In genomic region chr6:41654433-41655020, GRCh38 we compare ENCODE assay signal across 18 cellular contexts. TPM values are rescaled to one million over a fixed set of nuclear protein-coding genes. Genes with fewer than 3 reads are reported as not detected.
A peak's percentile ranks its signal among the peaks of the same experiment; 100 is the strongest.
DNase-seq lines count a peak whose midpoint lies in the region; ATAC-seq and TF ChIP-seq lines count a peak whose summit lies in the region.
"Had no signal": no experiment of that assay in that cellular context is flagged by ENCODE, and none has a peak within 500 bp of the region (broad histone marks: within the 10 kb centered on the region; RNA-seq: fewer than 3 reads in every experiment).

No MANE protein-coding gene starts in this region.

- H2BK120ac ChIP-seq in neuronal stem cell (ENCODE audit: low read depth, low read length) = no peak overlapping the region

- no peak overlapping the region for H2BK12ac ChIP-seq in neuronal stem cell (ENCODE audit: low read length)

- WGBS in neuronal stem cell (ENCODE audit: extremely low coverage in 2 of 2, insufficient read length in 2 of 2, insufficient replicate concordance in 1 of 2), 2 donors = no CpG with 5 or more reads among the region's 8 CpGs

- H3K23ac ChIP-seq in neuronal stem cell (ENCODE audit: low read depth, low read length, poor library complexity) = peak overlapping the region; percentile 38

- H3K4me3 Mint-ChIP-seq in endothelial cell (ENCODE audit: unreplicated experiment) = no peak overlapping the region
- H3K4me3 Mint-ChIP-seq: CD4-positive, alpha-beta T cell had no signal

- peaks cover 56% of the 10 kb centered on the region for H3K36me3 ChIP-seq in A673 (ENCODE audit: insufficient read depth, low read length, poor library complexity, severe bottlenecking)
- H3K36me3 ChIP-seq in neuronal stem cell (replicated peaks in 1 of 2; ENCODE audit: control insufficient read depth in 2 of 2, insufficient read depth in 2 of 2, low read length in 2 of 2) = peaks cover 21 to 43% of the 10 kb centered on the region in 2 donors
- peaks cover 38% of the 10 kb centered on the region for H3K36me3 ChIP-seq in WERI-Rb-1
- H3K36me3 ChIP-seq: SJSA1 had no signal

- peaks cover 20% of the 10 kb centered on the region for H3K36me3 Mint-ChIP-seq in endothelial cell (ENCODE audit: low read depth, unreplicated experiment)

- H4K91ac ChIP-seq in neuronal stem cell (ENCODE audit: low read depth, low read length, poor library complexity) = no peak overlapping the region

- no peak overlapping the region for H3K4ac ChIP-seq in neuronal stem cell (ENCODE audit: low read length)

- peaks cover 53% of the 10 kb centered on the region for H3K4me1 Mint-ChIP-seq in endothelial cell (ENCODE audit: unreplicated experiment)

- H3K27me3 ChIP-seq in A673 (replicated peaks; ENCODE audit: insufficient read depth, low read depth, low read length, poor library complexity) (no peaks in the 10 kb centered on the region), neuronal stem cell (ENCODE audit: control insufficient read depth in 3 of 3, insufficient read depth in 3 of 3, low read depth in 1 of 3, low read length in 3 of 3) (no peaks in the 10 kb centered on the region), WERI-Rb-1 (ENCODE audit: insufficient read depth, low read depth, severe bottlenecking) (no peaks in the 10 kb centered on the region)
- H3K27me3 ChIP-seq: SJSA1 had no signal

- H2BK15ac ChIP-seq in neuronal stem cell (ENCODE audit: low read length) = no peak overlapping the region

- POLR2A ChIA-PET in A673 (lab: Charles Lee; ENCODE audit: low non-redundant PET) = no interaction called here

- peaks cover 12% of the 10 kb centered on the region for H3K27me3 Mint-ChIP-seq in endothelial cell (ENCODE audit: unreplicated experiment)

- H3K9me3 Mint-ChIP-seq in endothelial cell (ENCODE audit: unreplicated experiment) = no peaks in the 10 kb centered on the region
- H3K9me3 Mint-ChIP-seq: CD4-positive, alpha-beta T cell had no signal

- H3K79me1 ChIP-seq in neuronal stem cell (ENCODE audit: low read depth, low read length) = peaks cover 6% of the 10 kb centered on the region

- BruUV-seq in A673 (replicated peaks; lab: Mats Ljungman, UMichigan) = no TSS peak

- H3K27ac ChIP-seq in A673 (ENCODE audit: low read depth, low read length, poor library complexity, severe bottlenecking) = peak overlapping the region; percentile 68
- H3K27ac ChIP-seq in neuronal stem cell (replicated peaks; ENCODE audit: low read length) = no peak overlapping the region
- H3K27ac ChIP-seq in WERI-Rb-1 = no peak overlapping the region
- H3K27ac ChIP-seq: A549, SJSA1 had no signal

- ATAC-seq in HG02981 (IDR thresholded peaks at IDR 0.05; ENCODE audit: unreplicated experiment) = no peak
- ATAC-seq: A549 had no signal

- H3K4me2 ChIP-seq in neuronal stem cell (ENCODE audit: insufficient read depth, low read length, poor library complexity, severe bottlenecking) = no peak overlapping the region
- H3K4me2 ChIP-seq: A549 had no signal

- TF ChIP-seq CTCF in A673 (conservative IDR thresholded peaks at IDR 0.05; ENCODE audit: low read depth, low read length) (no peak), endothelial cell (IDR thresholded peaks at IDR 0.05; ENCODE audit: unreplicated experiment) (no peak), WERI-Rb-1 (IDR thresholded peaks at IDR 0.05; ENCODE audit: low read depth, low read length) (no peak)

- intact Hi-C loops in A673 (cut with micrococcal nuclease; ENCODE audit: unreplicated experiment) = no loop called here

- no peak overlapping the region for H3K18ac ChIP-seq in neuronal stem cell (ENCODE audit: low read length)

- no peak overlapping the region for H4K8ac ChIP-seq in neuronal stem cell (ENCODE audit: low read depth, low read length)

- CTCF ChIA-PET in A673 (lab: Charles Lee) = no interaction called here

- peaks cover 9% of the 10 kb centered on the region for H3K4me1 ChIP-seq in A673 (ENCODE audit: insufficient read depth, low read length, poor library complexity, severe bottlenecking)
- peaks cover 4 to 10% of the 10 kb centered on the region in 2 donors for H3K4me1 ChIP-seq in neuronal stem cell (ENCODE audit: control insufficient read depth in 2 of 2, insufficient read depth in 1 of 2, low read depth in 1 of 2, low read length in 2 of 2)
- H3K4me1 ChIP-seq: A549, SJSA1 had no signal

- H2AFZ ChIP-seq in neuronal stem cell (ENCODE audit: low read length) = no peak overlapping the region

- H2AK5ac ChIP-seq in neuronal stem cell (ENCODE audit: low read depth, low read length) = no peak overlapping the region

- DNase-seq in A673 (ENCODE audit: low spot score) (no peak), NCI-H82 (lab: John Stamatoyannopoulos, UW) (peak; percentile 55), endothelial cell (ENCODE audit: low spot score) (no peak), neuronal stem cell (ENCODE audit: low spot score) (no peak), hypothalamus (lab: John Stamatoyannopoulos, UW) (no peak), WERI-Rb-1 (no peak), DMS 273 (lab: John Stamatoyannopoulos, UW; ENCODE audit: unreplicated experiment) (no peak)
- DNase-seq: CD4-positive, alpha-beta T cell; KBM-7; NCI-H1092; NCI-H1930; NCI-H510A treated with DMSO at 0.1 percent for 48 hours; NK-92 treated with Interleukin-12 subunit alpha and Interleukin-12 subunit beta, amount 100 ng/mL, for 24 hours; OCI-M1; RPMI8226 had no signal

- peak overlapping the region; percentile 62 for H2BK5ac ChIP-seq in neuronal stem cell (ENCODE audit: low read length)

- H3K9ac ChIP-seq in neuronal stem cell (ENCODE audit: low read depth, low read length, poor library complexity) = no peak overlapping the region

- no peak overlapping the region for H3K4me3 ChIP-seq in A673 (ENCODE audit: low read depth, low read length, poor library complexity, severe bottlenecking)
- H3K4me3 ChIP-seq in neuronal stem cell (ENCODE audit: low read length in 2 of 2) = no peak overlapping the region
- H3K4me3 ChIP-seq in WERI-Rb-1 (ENCODE audit: low read depth, low read length) = no peak overlapping the region
- H3K4me3 ChIP-seq: A549, SJSA1 had no signal

- H3K9me3 ChIP-seq in A673 (ENCODE audit: low read depth, low read length, poor library complexity, severe bottlenecking) (no peaks in the 10 kb centered on the region), neuronal stem cell (replicated peaks in 1 of 2; ENCODE audit: control insufficient read depth in 2 of 2, insufficient read depth in 1 of 2, low read depth in 1 of 2, low read length in 2 of 2) (no peaks in the 10 kb centered on the region), WERI-Rb-1 (ENCODE audit: severe bottlenecking) (no peaks in the 10 kb centered on the region)
- H3K9me3 ChIP-seq: A549, SJSA1 had no signal

- H3K14ac ChIP-seq in neuronal stem cell (ENCODE audit: low read length) = no peak overlapping the region

- H3K27ac Mint-ChIP-seq in endothelial cell (ENCODE audit: unreplicated experiment) = peak overlapping the region; percentile 95
- H3K27ac Mint-ChIP-seq: CD4-positive, alpha-beta T cell had no signal

RNA-seq across cellular contexts. Expression of gene MDFI, which starts 16.3 kb away (rescaled TPM):
- total RNA-seq in A673 (2021) (342 and 346 TPM in 2 replicates), endothelial cell (ENCODE audit: unreplicated experiment) (285 TPM)
- polyA plus RNA-seq in neuronal stem cell (2013, experiment 1 of 2) = 73.1 TPM
- 65.6 TPM for polyA plus RNA-seq in neuronal stem cell (2013, experiment 2 of 2)
- total RNA-seq: CD4-positive, alpha-beta T cell; SJSA1 had no signal
